Comparison of ENCODE assay signal across 9 cellular contexts in genomic region chr19:45882652-45883585, GRCh38. TPM values are rescaled to one million over a fixed set of nuclear protein-coding genes. Genes with fewer than 3 reads are reported as not detected.
DNase-seq lines count a peak whose midpoint lies in the region; ATAC-seq, FAIRE-seq and TF ChIP-seq lines count a peak whose summit lies in the region.
"Had no signal": no experiment of that assay in that cellular context is flagged by ENCODE, and none has a peak within 500 bp of the region (broad histone marks: within the 10 kb centered on the region; RNA-seq: fewer than 3 reads in every experiment).

No MANE protein-coding gene starts in this region.

- ATAC-seq in GM19397 (IDR thresholded peaks at IDR 0.05; ENCODE audit: unreplicated experiment) (peak; percentile 26), HG02970 (IDR thresholded peaks at IDR 0.05; ENCODE audit: low FRiP score, unreplicated experiment) (no peak)
- ATAC-seq in activated CD4-positive, CD25-positive, alpha-beta regulatory T cell treated with anti-CD3 and anti-CD28 coated beads, Interleukin-2, amount 50 U/mL, for 24 hours = peak; percentile 16 to 17

- CTCF ChIA-PET in BJ (lab: Yijun Ruan, JAX) = interaction anchor here (0.7 to 6.2 kb wide), 7 partner anchors 12 to 114 kb away, joined by 3 to 49 read pairs (median 4); partner anchors contain the start of genes FOXA3, SIX5 and SYMPK

- H3K9ac ChIP-seq in kidney (ENCODE audit: low read length in 2 of 2) = peak overlapping the region; percentile 30 to 73

- POLR2A ChIA-PET in BJ (lab: Charles Lee) = no interaction called here

- FAIRE-seq in kidney (lab: Jason Lieb, UNC) = no peak

- H3K9me3 ChIP-seq in kidney (ENCODE audit: control insufficient read depth in 1 of 2, low read length in 2 of 2) = no peaks in the 10 kb centered on the region

- DNase-seq in BJ (ENCODE audit: low read depth) (peak; percentile 34), NCI-H2196 (lab: John Stamatoyannopoulos, UW; ENCODE audit: unreplicated experiment) (peak; percentile 43), cerebellar cortex (ENCODE audit: low spot score) (peak; percentile 66), kidney (peak; percentile 94)
- DNase-seq in stimulated activated CD4-positive, alpha-beta T cell treated with anti-CD3 and anti-CD28 coated beads, Interleukin-15, amount 100 ng/mL, for 24 hours = peak; percentile 89

- H3K36me3 ChIP-seq in BJ (ENCODE audit: control insufficient read depth, insufficient read depth, low read length) (peaks cover 4% of the 10 kb centered on the region; the same call in 1 of the 2 replicates), kidney (ENCODE audit: control insufficient read depth in 1 of 2, insufficient read depth in 2 of 2, low read length in 2 of 2) (no peaks in the 10 kb centered on the region)

- H3K4me3 ChIP-seq in BJ (ENCODE audit: low read depth, low read length) (no peak overlapping the region), kidney (ENCODE audit: low read length in 2 of 2) (peak overlapping the region; percentile 70)

- H3K4me1 ChIP-seq in kidney (ENCODE audit: control insufficient read depth in 1 of 2, insufficient read depth in 1 of 2, low read depth in 1 of 2, low read length in 2 of 2) = peaks cover 11 to 32% of the 10 kb centered on the region in 2 donors

- H3K27ac ChIP-seq in kidney (ENCODE audit: low read depth in 2 of 2, low read length in 2 of 2) = peak overlapping the region; percentile 79 to 85

- no peaks in the 10 kb centered on the region for H3K27me3 ChIP-seq in BJ (ENCODE audit: control insufficient read depth, insufficient read depth, low read length)

- intact Hi-C loops in kidney (cut with DNase I) = no loop called here

- TF ChIP-seq CTCF in BJ (IDR thresholded peaks at IDR 0.05; ENCODE audit: insufficient read depth, low read depth, low read length) = peak; percentile 99
- peak; percentile 100 for TF ChIP-seq CTCF in kidney (IDR thresholded peaks at IDR 0.05; ENCODE audit: borderline replicate concordance, extremely low read depth, insufficient read depth)

RNA-seq across cellular contexts. Expression of gene IRF2BP1, which starts 3.0 kb away (rescaled TPM):
- polyA plus RNA-seq in BJ (2011; rRNA removed) = 7.1 and 11.9 TPM in 2 replicates
- 8.4 and 10.1 TPM in 2 replicates for polyA minus RNA-seq in BJ (2011; rRNA and poly(A)+ RNA removed)
- total RNA-seq in kidney = 23.2 TPM
- 18.2 TPM for polyA plus RNA-seq in kidney (ENCODE audit: insufficient read depth, low read depth, low replicate concordance)

RNA-seq across cellular contexts. Expression of gene FOXA3, which starts 18.8 kb away (rescaled TPM):
- not detected in 2 replicates for polyA plus RNA-seq in BJ (2011; rRNA removed)
- polyA minus RNA-seq in BJ (2011; rRNA and poly(A)+ RNA removed) = not detected in 2 replicates
- 3.7 TPM for total RNA-seq in kidney
- polyA plus RNA-seq in kidney (ENCODE audit: insufficient read depth, low read depth, low replicate concordance) = 1.8 TPM
- total RNA-seq: T-helper 2 cell treated with Interferon-gamma antibody and Interleukin-4, amounts not matched to agents 100 ng/mL and 5 ng/mL, for 36 hours had no signal

RNA-seq across cellular contexts. Expression of gene MYPOP, which starts 19.5 kb away (rescaled TPM):
- polyA plus RNA-seq in BJ (2011; rRNA removed) (1.6 and 1.8 TPM in 2 replicates), kidney (ENCODE audit: insufficient read depth, low read depth, low replicate concordance) (11.7 TPM)
- polyA minus RNA-seq in BJ (2011; rRNA and poly(A)+ RNA removed) = 0.85 and 1.7 TPM in 2 replicates
- 6.7 TPM for total RNA-seq in kidney

RNA-seq across cellular contexts. Expression of gene SYMPK, which starts 20.0 kb away (rescaled TPM):
- polyA plus RNA-seq in BJ (2011; rRNA removed) = 45.8 and 60.2 TPM in 2 replicates
- 52.5 and 55.9 TPM in 2 replicates for polyA minus RNA-seq in BJ (2011; rRNA and poly(A)+ RNA removed)
- total RNA-seq in kidney = 77.4 TPM
- polyA plus RNA-seq in kidney (ENCODE audit: insufficient read depth, low read depth, low replicate concordance) = 61.5 TPM

RNA-seq across cellular contexts. Expression of gene NANOS2, which starts 31.7 kb away (rescaled TPM):
- polyA plus RNA-seq in BJ (2011; rRNA removed) (not detected in 2 replicates), kidney (ENCODE audit: insufficient read depth, low read depth, low replicate concordance) (not detected)
- polyA minus RNA-seq in BJ (2011; rRNA and poly(A)+ RNA removed) = not detected in 2 replicates
- not detected for total RNA-seq in kidney
- total RNA-seq: T-helper 2 cell treated with Interferon-gamma antibody and Interleukin-4, amounts not matched to agents 100 ng/mL and 5 ng/mL, for 36 hours had no signal

Comparison
In these comparisons a context has a peak if more than half of its experiments do, and no peak if none do; other contexts are left out.
1. DNase-seq: peak in every context shown above with its lines; median percentile 94 in kidney; 89 in stimulated activated CD4-positive, alpha-beta T cell treated with anti-CD3 and anti-CD28 coated beads, Interleukin-15, amount 100 ng/mL, for 24 hours; 66 in cerebellar cortex; 43 in NCI-H2196; 34 in BJ.